ENCODE assay signal across 16 cellular contexts in the genomic region with DNA sequence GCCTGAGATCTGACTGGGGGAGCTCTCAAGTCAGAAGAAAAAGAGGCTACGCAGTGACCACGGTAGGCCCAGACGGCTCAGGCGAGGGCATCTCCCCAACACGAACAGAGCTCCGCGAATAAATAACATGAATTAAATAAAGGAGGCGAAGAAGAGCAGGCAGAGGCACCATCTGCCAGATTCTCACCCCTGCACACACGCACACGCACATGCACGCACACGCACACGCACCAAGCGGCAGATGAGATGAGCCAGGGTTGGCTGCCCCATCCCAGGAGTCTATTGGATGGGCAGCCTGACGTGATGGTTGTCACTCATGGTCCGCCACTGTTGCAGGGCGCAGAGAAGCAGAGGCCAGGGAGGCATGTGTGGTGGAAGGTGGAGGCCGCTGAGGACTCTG.
"Had no signal": no experiment of that assay in that cellular context is flagged by ENCODE, and none has a peak within 500 bp of the region (broad histone marks: within the 10 kb centered on the region; RNA-seq: fewer than 3 reads in every experiment).

No MANE protein-coding gene starts in this region.

- DNase-seq: KBM-7, MV-4-11, NCI-H1048, NCI-H1105, NCI-H1694, NCI-H187 treated with DMSO at 0.1 percent for 48 hours, NCI-H2029 treated with DMSO at 0.1 percent for 48 hours, NCI-H2171, NCI-H226, NCI-H446 treated with DMSO at 0.1 percent for 48 hours, NCI-H524 treated with DMSO at 0.1 percent for 48 hours, NCI-H69, NCI-H774, Right ventricle myocardium superior, RPMI8226, SK-N-SH had no signal

- H3K9me3 ChIP-seq: SK-N-SH had no signal

- H3K4me2 ChIP-seq: SK-N-SH had no signal

- H3K9ac ChIP-seq: SK-N-SH had no signal
